In genomic region chr3:50205719-50206276, GRCh38 we compare ENCODE assay signal across 9 cellular contexts. TPM values are rescaled to one million over a fixed set of nuclear protein-coding genes. Genes with fewer than 3 reads are reported as not detected.
DNase-seq lines count a peak whose midpoint lies in the region; ATAC-seq and TF ChIP-seq lines count a peak whose summit lies in the region.
"Had no signal": no experiment of that assay in that cellular context is flagged by ENCODE, and none has a peak within 500 bp of the region (broad histone marks: within the 10 kb centered on the region; RNA-seq: fewer than 3 reads in every experiment).

No MANE protein-coding gene starts in this region.

- H3K27ac Mint-ChIP-seq in activated naive CD8-positive, alpha-beta T cell treated with anti-CD3 and anti-CD28 coated beads for 36 hours, result no peak overlapping the region
- H3K27ac Mint-ChIP-seq in CD14-positive monocyte, result no peak overlapping the region

- DNase-seq in SIG-M5 treated with dmso at 0.1 percent for 504 hours (lab: John Stamatoyannopoulos, UW; ENCODE audit: unreplicated experiment) (peak; percentile 57), SIG-M5 (lab: John Stamatoyannopoulos, UW) (no peak), islet precursor cell (peak; percentile 84), CD14-positive monocyte (ENCODE audit: low spot score) (no peak), NCI-H446 treated with DMSO at 0.1 percent for 48 hours (lab: John Stamatoyannopoulos, UW) (no peak)
- peak; percentile 45 for DNase-seq in activated naive CD8-positive, alpha-beta T cell treated with anti-CD3 and anti-CD28 coated beads for 36 hours
- peak; percentile 41 for DNase-seq in stimulated activated naive CD8-positive, alpha-beta T cell treated with anti-CD3 and anti-CD28 coated beads, Interleukin-15, Interleukin-2, amounts not matched to agents 100 U/mL and 50 U/mL, for 24 hours
- DNase-seq in effector CD8-positive, alpha-beta T cell (lab: John Stamatoyannopoulos, UW), result no peak

- H3K9me3 Mint-ChIP-seq in activated naive CD8-positive, alpha-beta T cell treated with anti-CD3 and anti-CD28 coated beads for 36 hours, result no peaks in the 10 kb centered on the region
- H3K9me3 Mint-ChIP-seq in CD14-positive monocyte, result peaks cover 0 to 6% (median 0%) of the 10 kb centered on the region in 7 donors

- no peak overlapping the region for H3K4me3 Mint-ChIP-seq in activated naive CD8-positive, alpha-beta T cell treated with anti-CD3 and anti-CD28 coated beads for 36 hours
- H3K4me3 Mint-ChIP-seq in CD14-positive monocyte, result peak overlapping the region in 1 of 2 donors; percentile 51

- no peaks in the 10 kb centered on the region for H3K36me3 Mint-ChIP-seq in activated naive CD8-positive, alpha-beta T cell treated with anti-CD3 and anti-CD28 coated beads for 36 hours
- peaks cover 0 to 2% of the 10 kb centered on the region in 2 donors for H3K36me3 Mint-ChIP-seq in CD14-positive monocyte

- peaks cover 52% of the 10 kb centered on the region for H3K27me3 Mint-ChIP-seq in activated naive CD8-positive, alpha-beta T cell treated with anti-CD3 and anti-CD28 coated beads for 36 hours
- H3K27me3 Mint-ChIP-seq in CD14-positive monocyte (ENCODE audit: low read depth in 3 of 3), result peaks cover 44 to 68% (median 66%) of the 10 kb centered on the region in 3 donors

- no peak for TF ChIP-seq CTCF in CD14-positive monocyte (IDR thresholded peaks at IDR 0.05)

- intact Hi-C loops in CD14-positive monocyte (cut with micrococcal nuclease), result no loop called here

- ATAC-seq in stimulated activated naive CD8-positive, alpha-beta T cell treated with anti-CD3 and anti-CD28 coated beads, Interleukin-15, Interleukin-2, amounts not matched to agents 100 U/mL and 50 U/mL, for 24 hours, result peak; percentile 30

- peaks cover 3% of the 10 kb centered on the region for H3K4me1 Mint-ChIP-seq in activated naive CD8-positive, alpha-beta T cell treated with anti-CD3 and anti-CD28 coated beads for 36 hours
- no peaks in the 10 kb centered on the region for H3K4me1 Mint-ChIP-seq in CD14-positive monocyte

RNA-seq across cellular contexts. Expression of gene SLC38A3, which starts 0.7 kb away (rescaled TPM):
- under 1 TPM in 1 of 2 experiments, not detected in 1; 0.18 TPM for total RNA-seq in activated naive CD8-positive, alpha-beta T cell treated with anti-CD3 and anti-CD28 coated beads for 36 hours
- not detected for polyA plus RNA-seq in CD14-positive monocyte

RNA-seq across cellular contexts. Expression of gene GNAT1, which starts 14.4 kb away (rescaled TPM):
- total RNA-seq in activated naive CD8-positive, alpha-beta T cell treated with anti-CD3 and anti-CD28 coated beads for 36 hours, result under 1 TPM in 1 of 2 experiments, not detected in 1; 0.12 TPM
- not detected for polyA plus RNA-seq in CD14-positive monocyte
- polyA plus RNA-seq: BJ had no signal

RNA-seq across cellular contexts. Expression of gene GNAI2, which starts 30.2 kb away (rescaled TPM):
- 100 to 1,000 TPM; 211 to 217 TPM for total RNA-seq in activated naive CD8-positive, alpha-beta T cell treated with anti-CD3 and anti-CD28 coated beads for 36 hours
- 1,000 to 10,000 TPM in 1 of 2 donors, 100 to 1,000 TPM in 1; 914 to 1,165 TPM for polyA plus RNA-seq in CD14-positive monocyte

RNA-seq across cellular contexts. Expression of gene SEMA3F, which starts 50.7 kb away (rescaled TPM):
- total RNA-seq in activated naive CD8-positive, alpha-beta T cell treated with anti-CD3 and anti-CD28 coated beads for 36 hours, result under 1 TPM; 0.10 to 0.28 TPM
- polyA plus RNA-seq in CD14-positive monocyte, result not detected

Comparison
In these comparisons a context has a peak if more than half of its experiments do, and no peak if none do; other contexts are left out.
1. DNase-seq: peak in SIG-M5 treated with dmso at 0.1 percent for 504 hours (single experiment), activated naive CD8-positive, alpha-beta T cell treated with anti-CD3 and anti-CD28 coated beads for 36 hours (single experiment), islet precursor cell (single experiment) and stimulated activated naive CD8-positive, alpha-beta T cell treated with anti-CD3 and anti-CD28 coated beads, Interleukin-15, Interleukin-2, amounts not matched to agents 100 U/mL and 50 U/mL, for 24 hours (single experiment); none in SIG-M5 (single experiment), effector CD8-positive, alpha-beta T cell (single experiment), CD14-positive monocyte (single experiment) and NCI-H446 treated with DMSO at 0.1 percent for 48 hours (single experiment).